Comparison of ENCODE assay signal across 1 cellular context in the genomic region with DNA sequence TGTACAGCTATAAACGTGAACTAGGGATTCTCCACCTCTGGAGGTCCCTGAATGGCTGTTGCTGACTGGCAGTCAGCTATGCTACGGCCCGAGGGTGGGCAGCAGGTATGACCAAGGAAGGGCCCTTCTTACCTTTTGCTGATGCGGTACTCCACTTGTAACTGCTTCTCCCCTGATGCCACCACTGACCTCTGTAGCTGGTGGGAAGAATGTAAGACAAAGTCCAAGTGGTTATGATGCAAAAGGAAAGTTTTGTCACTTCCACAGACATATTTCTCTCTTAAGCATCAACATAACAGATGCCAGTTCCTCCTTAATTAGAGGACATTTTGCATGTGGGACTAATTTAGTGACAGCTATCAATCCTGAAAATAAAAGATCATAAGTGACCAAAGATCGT.
TF ChIP-seq lines count a peak whose summit lies in the region.

No MANE protein-coding gene starts in this region.

TF ChIP-seq in HEK293T, 16 proteins besides CTCF, POLR2A, EP300 and RAD21 (continued from another document):
- TF ChIP-seq, protein P1, sequence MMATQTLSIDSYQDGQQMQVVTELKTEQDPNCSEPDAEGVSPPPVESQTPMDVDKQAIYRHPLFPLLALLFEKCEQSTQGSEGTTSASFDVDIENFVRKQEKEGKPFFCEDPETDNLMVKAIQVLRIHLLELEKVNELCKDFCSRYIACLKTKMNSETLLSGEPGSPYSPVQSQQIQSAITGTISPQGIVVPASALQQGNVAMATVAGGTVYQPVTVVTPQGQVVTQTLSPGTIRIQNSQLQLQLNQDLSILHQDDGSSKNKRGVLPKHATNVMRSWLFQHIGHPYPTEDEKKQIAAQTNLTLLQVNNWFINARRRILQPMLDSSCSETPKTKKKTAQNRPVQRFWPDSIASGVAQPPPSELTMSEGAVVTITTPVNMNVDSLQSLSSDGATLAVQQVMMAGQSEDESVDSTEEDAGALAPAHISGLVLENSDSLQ (IDR thresholded peaks at IDR 0.05) = no peak
- no peak for TF ChIP-seq L3MBTL2 (conservative IDR thresholded peaks at IDR 0.05)
- no peak for TF ChIP-seq HDGF (IDR thresholded peaks at IDR 0.05; ENCODE audit: borderline replicate concordance)
- TF ChIP-seq LEF1 (IDR thresholded peaks at IDR 0.05; ENCODE audit: borderline replicate concordance) = no peak
- no peak for TF ChIP-seq ZNF384 (IDR thresholded peaks at IDR 0.05)
- no peak for TF ChIP-seq FOXK2 (IDR thresholded peaks at IDR 0.05)
- no peak for TF ChIP-seq SUZ12 (IDR thresholded peaks at IDR 0.05)
- no peak for TF ChIP-seq ELF4 (IDR thresholded peaks at IDR 0.05)
- no peak for TF ChIP-seq ARNT (IDR thresholded peaks at IDR 0.05)
- TF ChIP-seq TARDBP (IDR thresholded peaks at IDR 0.05) = no peak
- no peak for TF ChIP-seq BHLHE40 (IDR thresholded peaks at IDR 0.05; ENCODE audit: borderline replicate concordance)
- no peak for TF ChIP-seq FOXA1 (IDR thresholded peaks at IDR 0.05)
- TF ChIP-seq CTBP1 (IDR thresholded peaks at IDR 0.05; ENCODE audit: borderline replicate concordance) = no peak
- TF ChIP-seq SP1 (IDR thresholded peaks at IDR 0.05) = no peak
